1 cellular context compared by ENCODE assay signal in the genomic region with DNA sequence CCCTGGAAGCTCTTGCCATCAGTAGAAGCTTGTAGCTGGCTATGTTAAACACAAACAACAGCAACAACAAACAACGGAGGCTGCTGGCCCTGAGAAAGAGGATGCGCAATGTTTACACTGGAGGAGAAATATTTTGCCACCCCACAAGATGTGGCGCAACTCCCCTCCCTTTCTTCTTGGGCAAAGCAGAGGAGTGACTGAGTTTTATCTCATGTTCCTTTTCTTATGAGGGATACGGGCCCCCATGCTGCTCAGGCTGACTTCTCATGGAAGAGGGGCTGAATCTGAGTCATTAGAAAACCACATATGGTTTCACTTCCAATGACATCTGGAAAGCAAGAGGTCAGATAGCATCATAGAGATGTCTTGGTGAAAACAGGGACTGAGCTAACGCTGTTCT.
TF ChIP-seq lines count a peak whose summit lies in the region.

No MANE protein-coding gene starts in this region.

TF ChIP-seq in H1, 55 proteins besides CTCF, POLR2A, EP300 and RAD21 (continued from another document):
- TF ChIP-seq MAX (IDR thresholded peaks at IDR 0.05), result no peak
- TF ChIP-seq TBP (IDR thresholded peaks at IDR 0.05; ENCODE audit: low read depth, low read length), result no peak
- TF ChIP-seq POLR2AphosphoS5 (IDR thresholded peaks at IDR 0.05; ENCODE audit: low read depth, low read length), result no peak
- no peak for TF ChIP-seq YY1 (IDR thresholded peaks at IDR 0.05; ENCODE audit: low read depth, low read length)
- no peak for TF ChIP-seq ASH2L (IDR thresholded peaks at IDR 0.05; ENCODE audit: low read length)
TF ChIP-seq in H1: peak in this region for 0.
